22 cellular contexts compared by ENCODE assay signal in genomic region chr11:57901756-57902155, GRCh38.
DNase-seq lines count a peak whose midpoint lies in the region; ATAC-seq, FAIRE-seq and TF ChIP-seq lines count a peak whose summit lies in the region.
"Had no signal": no experiment of that assay in that cellular context is flagged by ENCODE, and none has a peak within 500 bp of the region (broad histone marks: within the 10 kb centered on the region; RNA-seq: fewer than 3 reads in every experiment).

No MANE protein-coding gene starts in this region.

- H3K27me3 ChIP-seq in K562 (ENCODE audit: control insufficient read depth in 2 of 2, insufficient read depth in 2 of 2, low read length in 2 of 2): no peaks in the 10 kb centered on the region
- H3K27me3 ChIP-seq in esophagus muscularis mucosa: no peaks in the 10 kb centered on the region
- no peaks in the 10 kb centered on the region for H3K27me3 ChIP-seq in neuronal stem cell (ENCODE audit: control insufficient read depth in 3 of 3, insufficient read depth in 3 of 3, low read depth in 1 of 3, low read length in 3 of 3)
- no peaks in the 10 kb centered on the region for H3K27me3 ChIP-seq in left lung
- H3K27me3 ChIP-seq in tibial nerve: no peaks in the 10 kb centered on the region
- H3K27me3 ChIP-seq: BLaER1 had no signal

- POLR2A ChIA-PET in K562 (lab: Yijun Ruan, JAX): interaction anchor here (0.6 kb wide), 2 partner anchors 33 to 902 kb away, joined by 3 read pairs; no protein-coding TSS in a partner anchor

- H2BK12ac ChIP-seq in neuronal stem cell (ENCODE audit: low read length): no peak overlapping the region

- TF ChIP-seq EP300 in K562 (IDR thresholded peaks at IDR 0.05; ENCODE audit: low read length) (no peak), esophagus muscularis mucosa (IDR thresholded peaks at IDR 0.05) (no peak), tibial nerve (IDR thresholded peaks at IDR 0.05) (no peak)

- H2AFZ ChIP-seq in K562 (ENCODE audit: low read depth, low read length) (peak overlapping the region; percentile 22; the same call in 1 of the 2 replicates), neuronal stem cell (ENCODE audit: low read length) (no peak overlapping the region)
- H2AFZ ChIP-seq: GM23248 had no signal

- H2AK5ac ChIP-seq in neuronal stem cell (ENCODE audit: low read depth, low read length): no peak overlapping the region

- TF ChIP-seq CTCF in K562 (IDR thresholded peaks at IDR 0.05 in 2 of 3, conservative IDR thresholded peaks at IDR 0.05 in 1 of 3; ENCODE audit: insufficient read depth in 2 of 3, low read depth in 1 of 3, low read length in 3 of 3) (no peak), esophagus muscularis mucosa (IDR thresholded peaks at IDR 0.05) (no peak), left lung (IDR thresholded peaks at IDR 0.05) (no peak), tibial nerve (IDR thresholded peaks at IDR 0.05) (no peak)

- H3K4ac ChIP-seq in neuronal stem cell (ENCODE audit: low read length): no peak overlapping the region

- in situ Hi-C loops in K562 (cut with MboI): no loop called here

- H3K4me1 ChIP-seq in K562 (replicated peaks in 1 of 2; ENCODE audit: control insufficient read depth in 2 of 2, insufficient read depth in 2 of 2, low read length in 2 of 2): peaks cover 27 to 54% of the 10 kb centered on the region in 2 experiments
- H3K4me1 ChIP-seq in esophagus muscularis mucosa: no peaks in the 10 kb centered on the region
- H3K4me1 ChIP-seq in neuronal stem cell (ENCODE audit: control insufficient read depth in 2 of 2, insufficient read depth in 1 of 2, low read depth in 1 of 2, low read length in 2 of 2): no peaks in the 10 kb centered on the region
- no peaks in the 10 kb centered on the region for H3K4me1 ChIP-seq in left lung
- H3K4me1 ChIP-seq in tibial nerve: no peaks in the 10 kb centered on the region
- H3K4me1 ChIP-seq: HAP-1 had no signal

- H4K8ac ChIP-seq in neuronal stem cell (ENCODE audit: low read depth, low read length): no peak overlapping the region

- BruUV-seq in K562 (replicated peaks; lab: Mats Ljungman, UMichigan): no TSS peak

- no peaks in the 10 kb centered on the region for H3K79me2 ChIP-seq in K562 (ENCODE audit: control insufficient read depth, insufficient read depth, low read length)

- peak overlapping the region; percentile 20 for H3K23ac ChIP-seq in neuronal stem cell (ENCODE audit: low read depth, low read length, poor library complexity)

- H3K9ac ChIP-seq in K562 (ENCODE audit: insufficient read depth in 1 of 2, low read depth in 2 of 2, low read length in 2 of 2) (no peak overlapping the region; a peak in 1 of 4 replicates), neuronal stem cell (ENCODE audit: low read depth, low read length, poor library complexity) (no peak overlapping the region)
- H3K9ac ChIP-seq: BLaER1, GM23248 had no signal

- intact Hi-C loops in K562 (cut with micrococcal nuclease) (no loop called here), esophagus muscularis mucosa (cut with DNase I) (no loop called here), left lung (cut with DNase I) (no loop called here)

- no peak overlapping the region for H2BK5ac ChIP-seq in neuronal stem cell (ENCODE audit: low read length)

- H3K14ac ChIP-seq in neuronal stem cell (ENCODE audit: low read length): no peak overlapping the region

- H4K20me1 ChIP-seq in K562 (replicated peaks; ENCODE audit: control insufficient read depth, insufficient read depth, low read length): no peaks in the 10 kb centered on the region
- H4K20me1 ChIP-seq: BLaER1 had no signal

- WGBS in K562 (ENCODE audit: insufficient coverage, low coverage, missing lambda C conversion rate): 4% methylated on average over 4 of the region's 5 CpGs
- 62% methylated on average over 5 of the region's 5 CpGs for WGBS in esophagus muscularis mucosa
- no CpG with 5 or more reads among the region's 5 CpGs for WGBS in neuronal stem cell (ENCODE audit: extremely low coverage in 2 of 2, insufficient read length in 2 of 2, insufficient replicate concordance in 1 of 2), 2 donors
- WGBS in tibial nerve, 2 donors: 81 to 90% methylated on average over 5 of the region's 5 CpGs

- peak overlapping the region; percentile 59 for H3K4me2 ChIP-seq in K562 (ENCODE audit: insufficient read depth, low read length)
- no peak overlapping the region for H3K4me2 ChIP-seq in neuronal stem cell (ENCODE audit: insufficient read depth, low read length, poor library complexity, severe bottlenecking)
- H3K4me2 ChIP-seq: A549, BLaER1 had no signal

- no peak for FAIRE-seq in K562 (lab: Jason Lieb, UNC)
- FAIRE-seq: A549, GM12892 had no signal

- H3K18ac ChIP-seq in neuronal stem cell (ENCODE audit: low read length): no peak overlapping the region

- H3K36me3 ChIP-seq in K562 (ENCODE audit: control insufficient read depth, insufficient read depth, low read length) (no peaks in the 10 kb centered on the region), esophagus muscularis mucosa (no peaks in the 10 kb centered on the region), neuronal stem cell (replicated peaks in 1 of 2; ENCODE audit: control insufficient read depth in 2 of 2, insufficient read depth in 2 of 2, low read length in 2 of 2) (no peaks in the 10 kb centered on the region), left lung (no peaks in the 10 kb centered on the region), tibial nerve (no peaks in the 10 kb centered on the region)
- H3K36me3 ChIP-seq: BLaER1, HAP-1 had no signal

- DNase-seq in HPDE6-E6E7 (ENCODE audit: extremely low spot score) (peak; percentile 82), K562 (ENCODE audit: extremely low read depth in 1 of 4, low spot score in 3 of 4) (peak; percentile 28 to 48 (median 36)), esophagus muscularis mucosa (ENCODE audit: extremely low spot score) (peak; percentile 57), neuronal stem cell (ENCODE audit: low spot score) (no peak), left lung (no peak), tibial nerve (ENCODE audit: low spot score in 2 of 2) (no peak)
- no peak for DNase-seq in stimulated activated CD4-positive, alpha-beta T cell treated with anti-CD3 and anti-CD28 coated beads, Interleukin-1b, Interleukin-23, amount 100 ng/mL, for 48 hours
- DNase-seq: CD8-positive, alpha-beta T cell; DMS53; EL; GM23248; NCI-H1105 treated with DMSO at 0.1 percent for 48 hours; NCI-H1694; NCI-H510A; NCI-H748 treated with DMSO at 0.1 percent for 48 hours; NK-92 treated with Interleukin-12 subunit alpha and Interleukin-12 subunit beta, amount 100 ng/mL, for 24 hours; RPMI8226 had no signal

- H4K91ac ChIP-seq in neuronal stem cell (ENCODE audit: low read depth, low read length, poor library complexity): no peak overlapping the region

- no peaks in the 10 kb centered on the region for H3K9me3 ChIP-seq in K562 (replicated peaks; ENCODE audit: control insufficient read depth, insufficient read depth, low read depth, low read length)
- H3K9me3 ChIP-seq in esophagus muscularis mucosa: no peaks in the 10 kb centered on the region
- H3K9me3 ChIP-seq in neuronal stem cell (replicated peaks in 1 of 2; ENCODE audit: control insufficient read depth in 2 of 2, insufficient read depth in 1 of 2, low read depth in 1 of 2, low read length in 2 of 2): peaks cover 0 to 3% of the 10 kb centered on the region in 2 donors
- no peaks in the 10 kb centered on the region for H3K9me3 ChIP-seq in left lung
- no peaks in the 10 kb centered on the region for H3K9me3 ChIP-seq in tibial nerve
- H3K9me3 ChIP-seq: A549, HAP-1 had no signal

- CTCF ChIA-PET in K562 (lab: Yijun Ruan, JAX; ENCODE audit: low intra/inter-chr PET ratio): no interaction called here

- no peaks in the 10 kb centered on the region for H3K79me1 ChIP-seq in neuronal stem cell (ENCODE audit: low read depth, low read length)

- no peak overlapping the region for H2BK15ac ChIP-seq in neuronal stem cell (ENCODE audit: low read length)

- no peaks in the 10 kb centered on the region for H3K9me1 ChIP-seq in K562 (ENCODE audit: control insufficient read depth, insufficient read depth, low read length)

- H3K27ac ChIP-seq in K562 (ENCODE audit: extremely low read depth, low read depth, low read length) (peak overlapping the region; percentile 43; the same call in 1 of the 3 replicates), esophagus muscularis mucosa (replicated peaks in 1 of 4) (no peak overlapping the region), neuronal stem cell (replicated peaks; ENCODE audit: low read length) (no peak overlapping the region), left lung (no peak overlapping the region), tibial nerve (no peak overlapping the region)
- H3K27ac ChIP-seq: A549, BLaER1, GM23248 had no signal

- H3K4me3 ChIP-seq in K562 (no peak overlapping the region), esophagus muscularis mucosa (no peak overlapping the region), neuronal stem cell (ENCODE audit: low read length in 2 of 2) (no peak overlapping the region), left lung (no peak overlapping the region), tibial nerve (no peak overlapping the region)
- H3K4me3 ChIP-seq: A549, BLaER1, GM23248, HAP-1 had no signal

- H2BK120ac ChIP-seq in neuronal stem cell (ENCODE audit: low read depth, low read length): no peak overlapping the region

- TF ChIP-seq RAD21 in K562 (CRISPR knock-in tag; conservative IDR thresholded peaks at IDR 0.05 in 1 of 2, IDR thresholded peaks at IDR 0.05 in 1 of 2): no peak

- ATAC-seq in K562 (peak; percentile 44), left lung (no peak), GM18873 (IDR thresholded peaks at IDR 0.05; ENCODE audit: low FRiP score, unreplicated experiment) (no peak)
- ATAC-seq: A549; CD8-positive, alpha-beta T cell had no signal

- TF ChIP-seq POLR2A in K562 (conservative IDR thresholded peaks at IDR 0.05): no peak
- no peak for TF ChIP-seq POLR2A in esophagus muscularis mucosa (IDR thresholded peaks at IDR 0.05; ENCODE audit: low read depth)
- TF ChIP-seq POLR2A in tibial nerve (IDR thresholded peaks at IDR 0.05): no peak

TF ChIP-seq in K562, 482 proteins besides CTCF, POLR2A, EP300 and RAD21 (continues in another document):
- TF ChIP-seq ID3 (CRISPR knock-in tag; IDR thresholded peaks at IDR 0.05) (no peak), ID3 (tag; IDR thresholded peaks at IDR 0.05) (no peak), L3MBTL2 (IDR thresholded peaks at IDR 0.05) (peak; percentile 6; the same call in 1 of the 2 replicates), ZKSCAN3 (CRISPR knock-in tag; IDR thresholded peaks at IDR 0.05) (no peak)

Comparison
In these comparisons a context has a peak if more than half of its experiments do, and no peak if none do; other contexts are left out.
1. DNase-seq: peak in HPDE6-E6E7 (single experiment), K562 (4 of 4) and esophagus muscularis mucosa (single experiment); none in neuronal stem cell (single experiment), left lung (0 of 2), stimulated activated CD4-positive, alpha-beta T cell treated with anti-CD3 and anti-CD28 coated beads, Interleukin-1b, Interleukin-23, amount 100 ng/mL, for 48 hours (single experiment) and tibial nerve (0 of 2).